ENCODE assay signal across 1 cellular context in the genomic region with DNA sequence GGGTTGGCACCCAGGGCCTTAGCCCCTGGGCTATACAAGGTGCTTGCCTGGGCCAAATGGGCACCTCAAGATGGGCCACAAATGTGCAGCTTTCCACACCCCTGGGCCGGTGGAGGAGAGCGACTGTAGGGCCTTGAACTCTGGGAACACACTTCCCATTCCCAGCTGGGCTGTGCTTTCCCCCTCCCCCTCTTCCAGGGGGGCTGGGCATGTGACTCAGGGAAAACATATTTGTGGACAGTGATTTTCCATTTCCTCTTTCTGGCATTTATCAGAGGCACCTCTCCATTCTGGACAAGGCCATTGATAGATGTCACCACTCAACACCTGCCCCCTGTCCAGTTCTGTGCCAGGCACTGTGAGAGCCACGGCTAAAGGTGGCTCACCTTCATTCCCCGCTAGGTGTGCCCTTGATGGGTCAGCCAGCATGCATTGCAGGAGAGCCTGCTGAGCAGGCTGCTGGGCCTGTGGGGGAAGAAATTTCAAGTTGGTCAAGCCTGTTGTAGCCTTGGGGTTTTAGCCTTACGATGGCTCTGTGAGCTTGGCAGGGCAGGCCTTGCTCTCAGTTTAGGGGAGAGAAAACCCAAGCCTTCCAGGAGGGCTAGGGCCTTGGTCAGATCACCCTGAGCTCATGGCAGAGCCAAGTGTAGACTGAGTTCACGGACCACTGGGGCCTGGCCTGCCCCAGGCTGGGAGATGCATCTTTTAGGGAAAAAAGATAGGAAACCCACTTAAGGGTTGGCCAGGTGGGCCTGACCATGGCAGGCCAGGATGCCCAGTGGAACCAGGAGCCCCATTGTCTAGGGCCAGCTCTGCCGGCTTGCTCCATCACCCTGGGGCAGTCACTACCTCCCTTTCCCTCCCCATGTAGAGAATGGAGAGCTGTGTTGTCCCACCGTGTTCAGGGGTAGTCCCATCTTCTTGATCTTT.
TF ChIP-seq lines count a peak whose summit lies in the region.

No MANE protein-coding gene starts in this region.

TF ChIP-seq in HepG2, 621 proteins besides CTCF, POLR2A, EP300 and RAD21 (continued from another document and continues in another):
- TF ChIP-seq, protein P1, sequence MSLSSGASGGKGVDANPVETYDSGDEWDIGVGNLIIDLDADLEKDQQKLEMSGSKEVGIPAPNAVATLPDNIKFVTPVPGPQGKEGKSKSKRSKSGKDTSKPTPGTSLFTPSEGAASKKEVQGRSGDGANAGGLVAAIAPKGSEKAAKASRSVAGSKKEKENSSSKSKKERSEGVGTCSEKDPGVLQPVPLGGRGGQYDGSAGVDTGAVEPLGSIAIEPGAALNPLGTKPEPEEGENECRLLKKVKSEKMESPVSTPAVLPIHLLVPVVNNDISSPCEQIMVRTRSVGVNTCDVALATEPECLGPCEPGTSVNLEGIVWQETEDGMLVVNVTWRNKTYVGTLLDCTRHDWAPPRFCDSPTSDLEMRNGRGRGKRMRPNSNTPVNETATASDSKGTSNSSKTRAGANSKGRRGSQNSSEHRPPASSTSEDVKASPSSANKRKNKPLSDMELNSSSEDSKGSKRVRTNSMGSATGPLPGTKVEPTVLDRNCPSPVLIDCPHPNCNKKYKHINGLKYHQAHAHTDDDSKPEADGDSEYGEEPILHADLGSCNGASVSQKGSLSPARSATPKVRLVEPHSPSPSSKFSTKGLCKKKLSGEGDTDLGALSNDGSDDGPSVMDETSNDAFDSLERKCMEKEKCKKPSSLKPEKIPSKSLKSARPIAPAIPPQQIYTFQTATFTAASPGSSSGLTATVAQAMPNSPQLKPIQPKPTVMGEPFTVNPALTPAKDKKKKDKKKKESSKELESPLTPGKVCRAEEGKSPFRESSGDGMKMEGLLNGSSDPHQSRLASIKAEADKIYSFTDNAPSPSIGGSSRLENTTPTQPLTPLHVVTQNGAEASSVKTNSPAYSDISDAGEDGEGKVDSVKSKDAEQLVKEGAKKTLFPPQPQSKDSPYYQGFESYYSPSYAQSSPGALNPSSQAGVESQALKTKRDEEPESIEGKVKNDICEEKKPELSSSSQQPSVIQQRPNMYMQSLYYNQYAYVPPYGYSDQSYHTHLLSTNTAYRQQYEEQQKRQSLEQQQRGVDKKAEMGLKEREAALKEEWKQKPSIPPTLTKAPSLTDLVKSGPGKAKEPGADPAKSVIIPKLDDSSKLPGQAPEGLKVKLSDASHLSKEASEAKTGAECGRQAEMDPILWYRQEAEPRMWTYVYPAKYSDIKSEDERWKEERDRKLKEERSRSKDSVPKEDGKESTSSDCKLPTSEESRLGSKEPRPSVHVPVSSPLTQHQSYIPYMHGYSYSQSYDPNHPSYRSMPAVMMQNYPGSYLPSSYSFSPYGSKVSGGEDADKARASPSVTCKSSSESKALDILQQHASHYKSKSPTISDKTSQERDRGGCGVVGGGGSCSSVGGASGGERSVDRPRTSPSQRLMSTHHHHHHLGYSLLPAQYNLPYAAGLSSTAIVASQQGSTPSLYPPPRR (CRISPR knock-in tag; IDR thresholded peaks at IDR 0.05; ENCODE audit: borderline replicate concordance), result peak; percentile 53; the same call in 1 of the 2 replicates
- TF ChIP-seq ZNF768 (CRISPR knock-in tag; IDR thresholded peaks at IDR 0.05), result no peak
- TF ChIP-seq, protein P2, sequence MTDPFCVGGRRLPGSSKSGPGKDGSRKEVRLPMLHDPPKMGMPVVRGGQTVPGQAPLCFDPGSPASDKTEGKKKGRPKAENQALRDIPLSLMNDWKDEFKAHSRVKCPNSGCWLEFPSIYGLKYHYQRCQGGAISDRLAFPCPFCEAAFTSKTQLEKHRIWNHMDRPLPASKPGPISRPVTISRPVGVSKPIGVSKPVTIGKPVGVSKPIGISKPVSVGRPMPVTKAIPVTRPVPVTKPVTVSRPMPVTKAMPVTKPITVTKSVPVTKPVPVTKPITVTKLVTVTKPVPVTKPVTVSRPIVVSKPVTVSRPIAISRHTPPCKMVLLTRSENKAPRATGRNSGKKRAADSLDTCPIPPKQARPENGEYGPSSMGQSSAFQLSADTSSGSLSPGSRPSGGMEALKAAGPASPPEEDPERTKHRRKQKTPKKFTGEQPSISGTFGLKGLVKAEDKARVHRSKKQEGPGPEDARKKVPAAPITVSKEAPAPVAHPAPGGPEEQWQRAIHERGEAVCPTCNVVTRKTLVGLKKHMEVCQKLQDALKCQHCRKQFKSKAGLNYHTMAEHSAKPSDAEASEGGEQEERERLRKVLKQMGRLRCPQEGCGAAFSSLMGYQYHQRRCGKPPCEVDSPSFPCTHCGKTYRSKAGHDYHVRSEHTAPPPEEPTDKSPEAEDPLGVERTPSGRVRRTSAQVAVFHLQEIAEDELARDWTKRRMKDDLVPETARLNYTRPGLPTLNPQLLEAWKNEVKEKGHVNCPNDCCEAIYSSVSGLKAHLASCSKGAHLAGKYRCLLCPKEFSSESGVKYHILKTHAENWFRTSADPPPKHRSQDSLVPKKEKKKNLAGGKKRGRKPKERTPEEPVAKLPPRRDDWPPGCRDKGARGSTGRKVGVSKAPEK (CRISPR knock-in tag; IDR thresholded peaks at IDR 0.05; ENCODE audit: borderline replicate concordance), result no peak
- TF ChIP-seq TBX2 (CRISPR knock-in tag; IDR thresholded peaks at IDR 0.05; ENCODE audit: borderline replicate concordance), result peak; percentile 96
- TF ChIP-seq HDAC1 (CRISPR knock-in tag; IDR thresholded peaks at IDR 0.05), result peak; percentile 79
- TF ChIP-seq ERF (CRISPR knock-in tag; IDR thresholded peaks at IDR 0.05), result peak; percentile 98
- peak; percentile 49; the same call in 1 of the 2 replicates for TF ChIP-seq FOXK1 (CRISPR knock-in tag; IDR thresholded peaks at IDR 0.05; ENCODE audit: borderline replicate concordance, low read depth)
- no peak for TF ChIP-seq GPN1 (CRISPR knock-in tag; IDR thresholded peaks at IDR 0.05; ENCODE audit: borderline replicate concordance)
- no peak for TF ChIP-seq CBX2 (IDR thresholded peaks at IDR 0.05; ENCODE audit: low read depth, low read length)
- no peak for TF ChIP-seq CBX2 (CRISPR knock-in tag; IDR thresholded peaks at IDR 0.05; ENCODE audit: low read depth)
- 0 out of 2 replicates have a peak, but pooled peaks have one; percentile 28 for TF ChIP-seq ZNF557 (CRISPR knock-in tag; IDR thresholded peaks at IDR 0.05)
- peak; percentile 40; the same call in 1 of the 2 replicates for TF ChIP-seq ZNF274 (CRISPR knock-in tag; IDR thresholded peaks at IDR 0.05)
- no peak for TF ChIP-seq ZNF20 (CRISPR knock-in tag; IDR thresholded peaks at IDR 0.05)
- 0 out of 2 replicates have a peak, but pooled peaks have one; percentile 70 for TF ChIP-seq RFXANK (CRISPR knock-in tag; IDR thresholded peaks at IDR 0.05)
- no peak for TF ChIP-seq NCOA1 (CRISPR knock-in tag; IDR thresholded peaks at IDR 0.05)
- no peak for TF ChIP-seq NFYB (CRISPR knock-in tag; IDR thresholded peaks at IDR 0.05)
- no peak for TF ChIP-seq ARID2 (CRISPR knock-in tag; IDR thresholded peaks at IDR 0.05; ENCODE audit: borderline replicate concordance)
- TF ChIP-seq GTF3A (CRISPR knock-in tag; conservative IDR thresholded peaks at IDR 0.05), result no peak
- 0 out of 2 replicates have a peak, but pooled peaks have one; percentile 59 for TF ChIP-seq GATA4 (IDR thresholded peaks at IDR 0.05; ENCODE audit: borderline replicate concordance, low read depth)
- TF ChIP-seq, protein P3, sequence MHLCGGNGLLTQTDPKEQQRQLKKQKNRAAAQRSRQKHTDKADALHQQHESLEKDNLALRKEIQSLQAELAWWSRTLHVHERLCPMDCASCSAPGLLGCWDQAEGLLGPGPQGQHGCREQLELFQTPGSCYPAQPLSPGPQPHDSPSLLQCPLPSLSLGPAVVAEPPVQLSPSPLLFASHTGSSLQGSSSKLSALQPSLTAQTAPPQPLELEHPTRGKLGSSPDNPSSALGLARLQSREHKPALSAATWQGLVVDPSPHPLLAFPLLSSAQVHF (CRISPR knock-in tag; IDR thresholded peaks at IDR 0.05), result no peak
- TF ChIP-seq ZNF224 (CRISPR knock-in tag; IDR thresholded peaks at IDR 0.05), result 0 out of 2 replicates have a peak, but pooled peaks have one; percentile 30
- TF ChIP-seq THAP11 (CRISPR knock-in tag; IDR thresholded peaks at IDR 0.05), result peak; percentile 57; the same call in 1 of the 2 replicates
- peak; percentile 4; the same call in 1 of the 2 replicates for TF ChIP-seq CEBPG (CRISPR knock-in tag; IDR thresholded peaks at IDR 0.05)
- TF ChIP-seq, protein P4, sequence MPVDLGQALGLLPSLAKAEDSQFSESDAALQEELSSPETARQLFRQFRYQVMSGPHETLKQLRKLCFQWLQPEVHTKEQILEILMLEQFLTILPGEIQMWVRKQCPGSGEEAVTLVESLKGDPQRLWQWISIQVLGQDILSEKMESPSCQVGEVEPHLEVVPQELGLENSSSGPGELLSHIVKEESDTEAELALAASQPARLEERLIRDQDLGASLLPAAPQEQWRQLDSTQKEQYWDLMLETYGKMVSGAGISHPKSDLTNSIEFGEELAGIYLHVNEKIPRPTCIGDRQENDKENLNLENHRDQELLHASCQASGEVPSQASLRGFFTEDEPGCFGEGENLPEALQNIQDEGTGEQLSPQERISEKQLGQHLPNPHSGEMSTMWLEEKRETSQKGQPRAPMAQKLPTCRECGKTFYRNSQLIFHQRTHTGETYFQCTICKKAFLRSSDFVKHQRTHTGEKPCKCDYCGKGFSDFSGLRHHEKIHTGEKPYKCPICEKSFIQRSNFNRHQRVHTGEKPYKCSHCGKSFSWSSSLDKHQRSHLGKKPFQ (CRISPR knock-in tag; IDR thresholded peaks at IDR 0.05; ENCODE audit: insufficient replicate concordance), result peak; percentile 62
- TF ChIP-seq SUZ12 (IDR thresholded peaks at IDR 0.05; ENCODE audit: low read depth, low read length), result no peak
- TF ChIP-seq ZNF124 (CRISPR knock-in tag; IDR thresholded peaks at IDR 0.05), result peak; percentile 79; the same call in 1 of the 2 replicates
- peak; percentile 90 for TF ChIP-seq RXRB (CRISPR knock-in tag; IDR thresholded peaks at IDR 0.05; ENCODE audit: borderline replicate concordance)
- TF ChIP-seq, protein P5, sequence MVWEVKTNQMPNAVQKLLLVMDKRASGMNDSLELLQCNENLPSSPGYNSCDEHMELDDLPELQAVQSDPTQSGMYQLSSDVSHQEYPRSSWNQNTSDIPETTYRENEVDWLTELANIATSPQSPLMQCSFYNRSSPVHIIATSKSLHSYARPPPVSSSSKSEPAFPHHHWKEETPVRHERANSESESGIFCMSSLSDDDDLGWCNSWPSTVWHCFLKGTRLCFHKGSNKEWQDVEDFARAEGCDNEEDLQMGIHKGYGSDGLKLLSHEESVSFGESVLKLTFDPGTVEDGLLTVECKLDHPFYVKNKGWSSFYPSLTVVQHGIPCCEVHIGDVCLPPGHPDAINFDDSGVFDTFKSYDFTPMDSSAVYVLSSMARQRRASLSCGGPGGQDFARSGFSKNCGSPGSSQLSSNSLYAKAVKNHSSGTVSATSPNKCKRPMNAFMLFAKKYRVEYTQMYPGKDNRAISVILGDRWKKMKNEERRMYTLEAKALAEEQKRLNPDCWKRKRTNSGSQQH (CRISPR knock-in tag; IDR thresholded peaks at IDR 0.05; ENCODE audit: low read depth), result 0 out of 2 replicates have a peak, but pooled peaks have one; percentile 53
- TF ChIP-seq, protein P6, sequence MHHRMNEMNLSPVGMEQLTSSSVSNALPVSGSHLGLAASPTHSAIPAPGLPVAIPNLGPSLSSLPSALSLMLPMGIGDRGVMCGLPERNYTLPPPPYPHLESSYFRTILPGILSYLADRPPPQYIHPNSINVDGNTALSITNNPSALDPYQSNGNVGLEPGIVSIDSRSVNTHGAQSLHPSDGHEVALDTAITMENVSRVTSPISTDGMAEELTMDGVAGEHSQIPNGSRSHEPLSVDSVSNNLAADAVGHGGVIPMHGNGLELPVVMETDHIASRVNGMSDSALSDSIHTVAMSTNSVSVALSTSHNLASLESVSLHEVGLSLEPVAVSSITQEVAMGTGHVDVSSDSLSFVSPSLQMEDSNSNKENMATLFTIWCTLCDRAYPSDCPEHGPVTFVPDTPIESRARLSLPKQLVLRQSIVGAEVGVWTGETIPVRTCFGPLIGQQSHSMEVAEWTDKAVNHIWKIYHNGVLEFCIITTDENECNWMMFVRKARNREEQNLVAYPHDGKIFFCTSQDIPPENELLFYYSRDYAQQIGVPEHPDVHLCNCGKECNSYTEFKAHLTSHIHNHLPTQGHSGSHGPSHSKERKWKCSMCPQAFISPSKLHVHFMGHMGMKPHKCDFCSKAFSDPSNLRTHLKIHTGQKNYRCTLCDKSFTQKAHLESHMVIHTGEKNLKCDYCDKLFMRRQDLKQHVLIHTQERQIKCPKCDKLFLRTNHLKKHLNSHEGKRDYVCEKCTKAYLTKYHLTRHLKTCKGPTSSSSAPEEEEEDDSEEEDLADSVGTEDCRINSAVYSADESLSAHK (CRISPR knock-in tag; IDR thresholded peaks at IDR 0.05; ENCODE audit: borderline replicate concordance), result no peak
- TF ChIP-seq, protein P7, sequence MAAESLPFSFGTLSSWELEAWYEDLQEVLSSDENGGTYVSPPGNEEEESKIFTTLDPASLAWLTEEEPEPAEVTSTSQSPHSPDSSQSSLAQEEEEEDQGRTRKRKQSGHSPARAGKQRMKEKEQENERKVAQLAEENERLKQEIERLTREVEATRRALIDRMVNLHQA (CRISPR knock-in tag; IDR thresholded peaks at IDR 0.05), result no peak
- no peak for TF ChIP-seq ZNF160 (CRISPR knock-in tag; IDR thresholded peaks at IDR 0.05)
- no peak for TF ChIP-seq ZNF780A (CRISPR knock-in tag; IDR thresholded peaks at IDR 0.05)
- peak; percentile 82 for TF ChIP-seq RCOR2 (CRISPR knock-in tag; IDR thresholded peaks at IDR 0.05)
- TF ChIP-seq, protein P8, sequence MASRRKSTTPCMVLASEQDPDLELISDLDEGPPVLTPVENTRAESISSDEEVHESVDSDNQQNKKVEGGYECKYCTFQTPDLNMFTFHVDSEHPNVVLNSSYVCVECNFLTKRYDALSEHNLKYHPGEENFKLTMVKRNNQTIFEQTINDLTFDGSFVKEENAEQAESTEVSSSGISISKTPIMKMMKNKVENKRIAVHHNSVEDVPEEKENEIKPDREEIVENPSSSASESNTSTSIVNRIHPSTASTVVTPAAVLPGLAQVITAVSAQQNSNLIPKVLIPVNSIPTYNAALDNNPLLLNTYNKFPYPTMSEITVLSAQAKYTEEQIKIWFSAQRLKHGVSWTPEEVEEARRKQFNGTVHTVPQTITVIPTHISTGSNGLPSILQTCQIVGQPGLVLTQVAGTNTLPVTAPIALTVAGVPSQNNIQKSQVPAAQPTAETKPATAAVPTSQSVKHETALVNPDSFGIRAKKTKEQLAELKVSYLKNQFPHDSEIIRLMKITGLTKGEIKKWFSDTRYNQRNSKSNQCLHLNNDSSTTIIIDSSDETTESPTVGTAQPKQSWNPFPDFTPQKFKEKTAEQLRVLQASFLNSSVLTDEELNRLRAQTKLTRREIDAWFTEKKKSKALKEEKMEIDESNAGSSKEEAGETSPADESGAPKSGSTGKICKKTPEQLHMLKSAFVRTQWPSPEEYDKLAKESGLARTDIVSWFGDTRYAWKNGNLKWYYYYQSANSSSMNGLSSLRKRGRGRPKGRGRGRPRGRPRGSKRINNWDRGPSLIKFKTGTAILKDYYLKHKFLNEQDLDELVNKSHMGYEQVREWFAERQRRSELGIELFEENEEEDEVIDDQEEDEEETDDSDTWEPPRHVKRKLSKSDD (CRISPR knock-in tag; IDR thresholded peaks at IDR 0.05; ENCODE audit: low read depth), result no peak
